14 cellular contexts compared by ENCODE assay signal in genomic region chr22:17164392-17165024, GRCh38. TPM values are rescaled to one million over a fixed set of nuclear protein-coding genes. Genes with fewer than 3 reads are reported as not detected.
DNase-seq lines count a peak whose midpoint lies in the region; ATAC-seq, FAIRE-seq and TF ChIP-seq lines count a peak whose summit lies in the region.
"Had no signal": no experiment of that assay in that cellular context is flagged by ENCODE, and none has a peak within 500 bp of the region (broad histone marks: within the 10 kb centered on the region; RNA-seq: fewer than 3 reads in every experiment).

No MANE protein-coding gene starts in this region.

- H4K20me1 ChIP-seq in HepG2 (ENCODE audit: insufficient read depth, low read length): no peaks in the 10 kb centered on the region

- intact Hi-C loops in HepG2 (cut with micrococcal nuclease; ENCODE audit: unreplicated experiment): no loop called here
- intact Hi-C loops in right lobe of liver (cut with DNase I): loop anchor here in 1 of 2 donors (10.0 kb wide), 1 partner anchor 80 kb away; the partner anchor contains the start of gene IL17RA
- intact Hi-C loops in prostate gland (cut with DNase I): loop anchor here (10.0 kb wide), 2 partner anchors 80 to 460 kb away; partner anchors contain the start of genes ATP6V1E1 and IL17RA
- intact Hi-C loops in thyroid gland (cut with DNase I): loop anchor here (5.0 kb wide), 1 partner anchor 87 kb away; no protein-coding TSS in a partner anchor

- no peak for FAIRE-seq in HepG2 (lab: Jason Lieb, UNC)

- no peaks in the 10 kb centered on the region for H3K79me2 ChIP-seq in HepG2 (ENCODE audit: insufficient read depth, low read length)

- H3K9me3 ChIP-seq in HepG2 (ENCODE audit: low read length) (no peaks in the 10 kb centered on the region), right lobe of liver (no peaks in the 10 kb centered on the region), prostate gland (no peaks in the 10 kb centered on the region), thyroid gland (no peaks in the 10 kb centered on the region)
- H3K9me3 ChIP-seq: Peyer's patch, vagina had no signal

- BruUV-seq in HepG2 (replicated peaks; lab: Mats Ljungman, UMichigan): no TSS peak

- no peak overlapping the region for H3K9ac ChIP-seq in HepG2 (ENCODE audit: insufficient read depth, low read depth, low read length)

- 12% methylated on average over 3 of the region's 3 CpGs for WGBS in HepG2 (ENCODE audit: low lambda C conversion rate)
- 75% methylated on average over 2 of the region's 3 CpGs for WGBS in right lobe of liver (ENCODE audit: insufficient coverage, low coverage, low lambda C conversion rate, missing lambda C conversion rate)
- 95% methylated on average over 3 of the region's 3 CpGs for WGBS in prostate gland
- 90 to 95% methylated on average over 3 of the region's 3 CpGs for WGBS in thyroid gland, 2 donors

- H3K36me3 ChIP-seq in HepG2 (replicated peaks in 1 of 2; ENCODE audit: control insufficient read depth in 1 of 2, insufficient read depth in 2 of 2, low read length in 2 of 2) (no peaks in the 10 kb centered on the region), right lobe of liver (no peaks in the 10 kb centered on the region), prostate gland (no peaks in the 10 kb centered on the region), thyroid gland (no peaks in the 10 kb centered on the region)
- H3K36me3 ChIP-seq: Peyer's patch, vagina had no signal

- H3K4me3 ChIP-seq in HepG2 (replicated peaks in 1 of 3; ENCODE audit: insufficient read depth in 1 of 3, low read depth in 2 of 3, low read length in 3 of 3) (no peak overlapping the region), right lobe of liver (no peak overlapping the region), prostate gland (no peak overlapping the region), thyroid gland (replicated peaks in 1 of 3) (no peak overlapping the region)
- H3K4me3 ChIP-seq: coronary artery, Peyer's patch, vagina had no signal

- H2AFZ ChIP-seq in HepG2 (ENCODE audit: low read length): no peak overlapping the region

- DNase-seq in HepG2 (ENCODE audit: low spot score): no peak
- DNase-seq in right lobe of liver: no peak
- DNase-seq in RKO (ENCODE audit: low spot score): peak; percentile 41
- DNase-seq in foreskin keratinocyte: no peak
- DNase-seq in prostate gland (ENCODE audit: low spot score): no peak
- DNase-seq in thyroid gland: no peak
- DNase-seq: activated T-cell treated with anti-CD3 and anti-CD28 coated beads, Interleukin-2, amount 50 U/mL, for 72 hours; head of caudate nucleus; NCI-H187; Peyer's patch had no signal

- CTCF ChIA-PET in HepG2 (lab: Yijun Ruan, JAX; ENCODE audit: low intra/inter-chr PET ratio, low total read pairs): no interaction called here

- no peak for TF ChIP-seq EP300 in HepG2 (IDR thresholded peaks at IDR 0.05; ENCODE audit: low read depth in 2 of 2, low read length in 2 of 2)
- no peak for TF ChIP-seq EP300 in HepG2 (CRISPR knock-in tag; IDR thresholded peaks at IDR 0.05; ENCODE audit: borderline replicate concordance)

- H3K4me1 ChIP-seq in HepG2 (ENCODE audit: insufficient read depth, low read length) (no peaks in the 10 kb centered on the region), right lobe of liver (peaks cover 0 to 28% (median 9%) of the 10 kb centered on the region in 4 donors), foreskin keratinocyte (no peaks in the 10 kb centered on the region), prostate gland (replicated peaks) (no peaks in the 10 kb centered on the region), thyroid gland (peaks cover 6 to 7% of the 10 kb centered on the region in 2 donors)

- in situ Hi-C loops in HepG2 (cut with HindIII; ENCODE audit: extremely low pct_ligation_motif_present, low pct_unique_long_range_greater_than_20kb): no loop called here

- H3K27me3 ChIP-seq in HepG2 (ENCODE audit: control insufficient read depth in 1 of 2, insufficient read depth in 2 of 2, low read length in 2 of 2): peaks cover 0 to 2% of the 10 kb centered on the region in 2 experiments; a peak in 1 of 5 replicates
- H3K27me3 ChIP-seq in right lobe of liver: no peaks in the 10 kb centered on the region
- H3K27me3 ChIP-seq in foreskin keratinocyte: no peaks in the 10 kb centered on the region
- no peaks in the 10 kb centered on the region for H3K27me3 ChIP-seq in prostate gland (replicated peaks; ENCODE audit: insufficient read depth)
- no peaks in the 10 kb centered on the region for H3K27me3 ChIP-seq in thyroid gland
- H3K27me3 ChIP-seq: Peyer's patch, vagina had no signal

- ATAC-seq in HepG2: peak; percentile 49
- ATAC-seq in right lobe of liver: no peak
- ATAC-seq in foreskin keratinocyte: peak; percentile 37
- no peak for ATAC-seq in HG03342 (IDR thresholded peaks at IDR 0.05; ENCODE audit: unreplicated experiment)
- no peak for ATAC-seq in HG03045 (IDR thresholded peaks at IDR 0.05; ENCODE audit: unreplicated experiment)
- ATAC-seq: activated T-cell treated with anti-CD3 and anti-CD28 coated beads, Interleukin-2, amount 50 U/mL, for 72 hours had no signal

- TF ChIP-seq RAD21 in HepG2 (CRISPR knock-in tag; IDR thresholded peaks at IDR 0.05): no peak

- no peak for TF ChIP-seq POLR2A in HepG2 (IDR thresholded peaks at IDR 0.05; ENCODE audit: insufficient read depth in 1 of 2, low read depth in 2 of 2, low read length in 2 of 2)
- no peak for TF ChIP-seq POLR2A in right lobe of liver (IDR thresholded peaks at IDR 0.05)
- no peak for TF ChIP-seq POLR2A in prostate gland (IDR thresholded peaks at IDR 0.05)
- no peak for TF ChIP-seq POLR2A in thyroid gland (IDR thresholded peaks at IDR 0.05)

- POLR2A ChIA-PET in HepG2 (lab: Yijun Ruan, JAX): no interaction called here

- TF ChIP-seq CTCF in HepG2 (CRISPR knock-in tag; IDR thresholded peaks at IDR 0.05) (0 out of 2 replicates have a peak, but pooled peaks have one; percentile 5), right lobe of liver (IDR thresholded peaks at IDR 0.05) (peak in 1 of 4 donors; percentile 13), foreskin keratinocyte (conservative IDR thresholded peaks at IDR 0.05) (peak; percentile 46), prostate gland (IDR thresholded peaks at IDR 0.05) (no peak), thyroid gland (IDR thresholded peaks at IDR 0.05) (no peak)

- no peak overlapping the region for H3K4me2 ChIP-seq in HepG2 (ENCODE audit: low read depth, low read length)

- H3K27ac ChIP-seq in HepG2 (ENCODE audit: extremely low read length, insufficient read depth, low read length) (no peak overlapping the region), right lobe of liver (no peak overlapping the region), foreskin keratinocyte (no peak overlapping the region), prostate gland (no peak overlapping the region), thyroid gland (no peak overlapping the region)
- H3K27ac ChIP-seq: coronary artery, Peyer's patch, vagina had no signal

RNA-seq across cellular contexts. Expression of gene HDHD5, which starts 5.4 kb away (rescaled TPM):
- total RNA-seq in HepG2 (2016; rRNA removed; fragmentation: Illumina TruSeq; extraction: Trizol) (not detected in 2 replicates), right lobe of liver (10 to 100 TPM; 19.4 to 44.5 (median 30.2) TPM), foreskin keratinocyte (39.7 and 42.6 TPM in 2 replicates), prostate gland (10 to 100 TPM; 38.7 to 51.6 TPM), thyroid gland (10 to 100 TPM; 21.6 to 37.8 (median 25.8) TPM)
- total RNA-seq in HepG2 (2016; cell fraction: cytosol; rRNA removed; fragmentation: Illumina TruSeq; extraction: Trizol; ENCODE audit: low read depth): not detected in 2 replicates
- not detected in 2 replicates for total RNA-seq in HepG2 (2016; cell fraction: insoluble cytoplasmic fraction; rRNA removed; fragmentation: Illumina TruSeq; extraction: Trizol)
- total RNA-seq in HepG2 (2016; cell fraction: membrane; rRNA removed; fragmentation: Illumina TruSeq; extraction: Trizol): not detected in 2 replicates
- not detected in 2 replicates for total RNA-seq in HepG2 (2016; cell fraction: nucleus; rRNA removed; fragmentation: Illumina TruSeq; extraction: Trizol)
- polyA plus RNA-seq in HepG2 (2011; rRNA removed) (not detected in 2 replicates), foreskin keratinocyte (45.6 and 49.7 TPM in 2 replicates)
- not detected in 2 replicates for polyA plus RNA-seq in HepG2 (2011; cell fraction: cytosol; rRNA removed)
- not detected in 2 replicates for polyA plus RNA-seq in HepG2 (2011; cell fraction: nucleus; rRNA removed)
- not detected in 2 replicates for polyA plus RNA-seq in HepG2 (2012)
- polyA plus RNA-seq in HepG2 (2016; cell fraction: cytosol; fragmentation: Illumina TruSeq; extraction: Trizol; ENCODE audit: low read depth): not detected in 2 replicates
- not detected in 2 replicates for polyA plus RNA-seq in HepG2 (2016; cell fraction: insoluble cytoplasmic fraction; fragmentation: Illumina TruSeq; extraction: Trizol; ENCODE audit: low read depth)
- polyA plus RNA-seq in HepG2 (2016; cell fraction: membrane; fragmentation: Illumina TruSeq; extraction: Trizol; ENCODE audit: low read depth): not detected in 2 replicates
- not detected in 2 replicates for polyA plus RNA-seq in HepG2 (2016; cell fraction: nucleus; fragmentation: Illumina TruSeq; extraction: Trizol; ENCODE audit: insufficient read depth, low read depth)
- 0.34 and 36.3 TPM in 2 replicates for polyA minus RNA-seq in HepG2 (2011; rRNA and poly(A)+ RNA removed; ENCODE audit: low replicate concordance)
- 0.69 and 0.79 TPM in 2 replicates for polyA minus RNA-seq in HepG2 (2011; cell fraction: cytosol; rRNA and poly(A)+ RNA removed)
- 0.52 TPM in 1 of 2 replicates, not detected in the other for polyA minus RNA-seq in HepG2 (2011; cell fraction: nucleus; rRNA and poly(A)+ RNA removed)

RNA-seq across cellular contexts. Expression of gene TMEM121B, which starts 43.3 kb away (rescaled TPM):
- total RNA-seq in HepG2 (2016; rRNA removed; fragmentation: Illumina TruSeq; extraction: Trizol): not detected in 2 replicates
- not detected in 2 replicates for total RNA-seq in HepG2 (2016; cell fraction: cytosol; rRNA removed; fragmentation: Illumina TruSeq; extraction: Trizol; ENCODE audit: low read depth)
- not detected in 2 replicates for total RNA-seq in HepG2 (2016; cell fraction: insoluble cytoplasmic fraction; rRNA removed; fragmentation: Illumina TruSeq; extraction: Trizol)
- not detected in 2 replicates for total RNA-seq in HepG2 (2016; cell fraction: membrane; rRNA removed; fragmentation: Illumina TruSeq; extraction: Trizol)
- total RNA-seq in HepG2 (2016; cell fraction: nucleus; rRNA removed; fragmentation: Illumina TruSeq; extraction: Trizol): not detected in 2 replicates
- polyA plus RNA-seq in HepG2 (2011; rRNA removed): not detected in 2 replicates
- 0.01 TPM in 1 of 2 replicates, not detected in the other for polyA plus RNA-seq in HepG2 (2011; cell fraction: cytosol; rRNA removed)
- not detected in 2 replicates for polyA plus RNA-seq in HepG2 (2011; cell fraction: nucleus; rRNA removed)
- not detected in 2 replicates for polyA plus RNA-seq in HepG2 (2012)
- not detected in 2 replicates for polyA plus RNA-seq in HepG2 (2016; cell fraction: cytosol; fragmentation: Illumina TruSeq; extraction: Trizol; ENCODE audit: low read depth)
- polyA plus RNA-seq in HepG2 (2016; cell fraction: insoluble cytoplasmic fraction; fragmentation: Illumina TruSeq; extraction: Trizol; ENCODE audit: low read depth): not detected in 2 replicates
- not detected in 2 replicates for polyA plus RNA-seq in HepG2 (2016; cell fraction: membrane; fragmentation: Illumina TruSeq; extraction: Trizol; ENCODE audit: low read depth)
- polyA plus RNA-seq in HepG2 (2016; cell fraction: nucleus; fragmentation: Illumina TruSeq; extraction: Trizol; ENCODE audit: insufficient read depth, low read depth): not detected in 2 replicates
- polyA minus RNA-seq in HepG2 (2011; rRNA and poly(A)+ RNA removed; ENCODE audit: low replicate concordance): not detected in 2 replicates
- not detected in 2 replicates for polyA minus RNA-seq in HepG2 (2011; cell fraction: cytosol; rRNA and poly(A)+ RNA removed)
- not detected in 2 replicates for polyA minus RNA-seq in HepG2 (2011; cell fraction: nucleus; rRNA and poly(A)+ RNA removed)
- under 1 TPM; 0.05 to 0.33 (median 0.19) TPM for total RNA-seq in right lobe of liver
- total RNA-seq in foreskin keratinocyte: 0.03 and 0.04 TPM in 2 replicates
- polyA plus RNA-seq in foreskin keratinocyte: 0.01 TPM in 2 replicates
- 10 to 100 TPM in 1 of 2 donors, 1 to 10 TPM in 1; 7.6 to 15.5 TPM for total RNA-seq in prostate gland
- total RNA-seq in thyroid gland: under 1 TPM in 2 of 4 donors, not detected in 2; 0.10 to 0.17 TPM
- total RNA-seq: vagina had no signal

RNA-seq across cellular contexts. Expression of gene ADA2, which starts 54.7 kb away (rescaled TPM):
- not detected in 2 replicates for total RNA-seq in HepG2 (2016; rRNA removed; fragmentation: Illumina TruSeq; extraction: Trizol)
- total RNA-seq in HepG2 (2016; cell fraction: cytosol; rRNA removed; fragmentation: Illumina TruSeq; extraction: Trizol; ENCODE audit: low read depth): not detected in 2 replicates
- total RNA-seq in HepG2 (2016; cell fraction: insoluble cytoplasmic fraction; rRNA removed; fragmentation: Illumina TruSeq; extraction: Trizol): not detected in 2 replicates
- not detected in 2 replicates for total RNA-seq in HepG2 (2016; cell fraction: membrane; rRNA removed; fragmentation: Illumina TruSeq; extraction: Trizol)
- total RNA-seq in HepG2 (2016; cell fraction: nucleus; rRNA removed; fragmentation: Illumina TruSeq; extraction: Trizol): not detected in 2 replicates
- not detected in 2 replicates for polyA plus RNA-seq in HepG2 (2011; rRNA removed)
- not detected in 2 replicates for polyA plus RNA-seq in HepG2 (2011; cell fraction: cytosol; rRNA removed)
- not detected in 2 replicates for polyA plus RNA-seq in HepG2 (2011; cell fraction: nucleus; rRNA removed)
- not detected in 2 replicates for polyA plus RNA-seq in HepG2 (2012)
- polyA plus RNA-seq in HepG2 (2016; cell fraction: cytosol; fragmentation: Illumina TruSeq; extraction: Trizol; ENCODE audit: low read depth): not detected in 2 replicates
- polyA plus RNA-seq in HepG2 (2016; cell fraction: insoluble cytoplasmic fraction; fragmentation: Illumina TruSeq; extraction: Trizol; ENCODE audit: low read depth): not detected in 2 replicates
- not detected in 2 replicates for polyA plus RNA-seq in HepG2 (2016; cell fraction: membrane; fragmentation: Illumina TruSeq; extraction: Trizol; ENCODE audit: low read depth)
- not detected in 2 replicates for polyA plus RNA-seq in HepG2 (2016; cell fraction: nucleus; fragmentation: Illumina TruSeq; extraction: Trizol; ENCODE audit: insufficient read depth, low read depth)
- polyA minus RNA-seq in HepG2 (2011; rRNA and poly(A)+ RNA removed; ENCODE audit: low replicate concordance): not detected in 2 replicates
- polyA minus RNA-seq in HepG2 (2011; cell fraction: cytosol; rRNA and poly(A)+ RNA removed): not detected in 2 replicates
- not detected in 2 replicates for polyA minus RNA-seq in HepG2 (2011; cell fraction: nucleus; rRNA and poly(A)+ RNA removed)
- 10 to 100 TPM in 2 of 6 experiments, 1 to 10 TPM in 4; 5.3 to 25.8 (median 8.8) TPM for total RNA-seq in right lobe of liver
- total RNA-seq in foreskin keratinocyte: 0.17 and 0.18 TPM in 2 replicates
- 0.15 and 0.18 TPM in 2 replicates for polyA plus RNA-seq in foreskin keratinocyte
- total RNA-seq in prostate gland: 10 to 100 TPM; 11.8 to 42.9 TPM
- 10 to 100 TPM in 2 of 4 donors, 1 to 10 TPM in 2; 5.2 to 19.8 (median 12.6) TPM for total RNA-seq in thyroid gland

Comparison
In these comparisons a context has a peak if more than half of its experiments do, and no peak if none do; other contexts are left out.
1. ATAC-seq: peak in HepG2 (single experiment) and foreskin keratinocyte (single experiment); none in right lobe of liver (0 of 4), HG03342 (single experiment) and HG03045 (single experiment).
2. RNA of gene HDHD5, which starts 5.4 kb away (total RNA-seq): 38.7 to 51.6 TPM in prostate gland, 39.7 to 42.6 TPM in foreskin keratinocyte, 19.4 to 44.5 TPM in right lobe of liver and 21.6 to 37.8 TPM in thyroid gland; not detected in HepG2; every median in the first group is over 10 times any median in the second.
3. CTCF ChIP-seq: peak in HepG2 (single experiment) and foreskin keratinocyte (single experiment); none in prostate gland (0 of 4) and thyroid gland (0 of 6).